Comparison of ENCODE assay signal across 15 cellular contexts in genomic region chr2:74741076-74741460, GRCh38.
DNase-seq lines count a peak whose midpoint lies in the region; ATAC-seq lines count a peak whose summit lies in the region.
"Had no signal": no experiment of that assay in that cellular context is flagged by ENCODE, and none has a peak within 500 bp of the region (broad histone marks: within the 10 kb centered on the region; RNA-seq: fewer than 3 reads in every experiment).

No MANE protein-coding gene starts in this region.

- intact Hi-C loops in dendritic cell treated with granulocyte-macrophage colony-stimulating factor and Interleukin-4, amounts not matched to agents 40 ng/mL and 50 ng/mL, for 4 days (cut with micrococcal nuclease): no loop called here

- peak; percentile 49 for DNase-seq in 8988T
- DNase-seq in stimulated activated CD4-positive, alpha-beta T cell treated with anti-CD3 and anti-CD28 coated beads, Interleukin-1b, Interleukin-23, amount 100 ng/mL, for 48 hours: no peak
- no peak for DNase-seq in medulla oblongata (ENCODE audit: extremely low spot score)
- DNase-seq in activated naive CD8-positive, alpha-beta T cell treated with anti-CD3 and anti-CD28 coated beads for 36 hours: no peak
- DNase-seq: GF-D8, NCI-H1694 had no signal

- H3K9me3 ChIP-seq in HUES48 (ENCODE audit: control insufficient read depth, insufficient read depth, low read length) (peaks cover 12% of the 10 kb centered on the region), mucosa of rectum (ENCODE audit: control insufficient read depth in 2 of 2, low read length in 2 of 2) (no peaks in the 10 kb centered on the region)

- no peak for ATAC-seq in HG03196 (IDR thresholded peaks at IDR 0.05; ENCODE audit: unreplicated experiment)

- H3K36me3 ChIP-seq in HUES48 (ENCODE audit: control insufficient read depth, insufficient read depth, low read length): no peaks in the 10 kb centered on the region
- no peaks in the 10 kb centered on the region for H3K36me3 ChIP-seq in mucosa of rectum (ENCODE audit: control insufficient read depth in 2 of 2, insufficient read depth in 2 of 2, low read length in 2 of 2)
- H3K36me3 ChIP-seq: heart right ventricle had no signal

- H3K4me3 ChIP-seq in HUES48 (ENCODE audit: low read depth, low read length) (no peak overlapping the region), mucosa of rectum (ENCODE audit: low read length in 2 of 2) (no peak overlapping the region)
- H3K4me3 ChIP-seq: dorsolateral prefrontal cortex, heart right ventricle had no signal

- H3K9ac ChIP-seq in HUES48 (ENCODE audit: low read depth, low read length): no peak overlapping the region
- peak overlapping the region in 1 of 2 donors; percentile 13 for H3K9ac ChIP-seq in mucosa of rectum (ENCODE audit: low read depth in 1 of 2, low read length in 2 of 2)

- peaks cover 15% of the 10 kb centered on the region for H3K4me1 ChIP-seq in HUES48 (ENCODE audit: control insufficient read depth, insufficient read depth, low read length)
- H3K4me1 ChIP-seq in mucosa of rectum (ENCODE audit: control insufficient read depth in 2 of 2, insufficient read depth in 2 of 2, low read length in 2 of 2): peaks cover 16 to 26% of the 10 kb centered on the region in 2 donors

- peaks cover 16% of the 10 kb centered on the region for H3K9me3 Mint-ChIP-seq in dendritic cell treated with granulocyte-macrophage colony-stimulating factor and Interleukin-4, amounts not matched to agents 40 ng/mL and 50 ng/mL, for 4 days
- peaks cover 9% of the 10 kb centered on the region for H3K9me3 Mint-ChIP-seq in activated naive CD8-positive, alpha-beta T cell treated with anti-CD3 and anti-CD28 coated beads for 36 hours

- H3K27me3 ChIP-seq in HUES48 (ENCODE audit: control insufficient read depth, insufficient read depth, low read length) (no peaks in the 10 kb centered on the region), mucosa of rectum (ENCODE audit: control insufficient read depth in 2 of 2, insufficient read depth in 2 of 2, low read length in 2 of 2) (no peaks in the 10 kb centered on the region)

- no peaks in the 10 kb centered on the region for H3K27me3 Mint-ChIP-seq in dendritic cell treated with granulocyte-macrophage colony-stimulating factor and Interleukin-4, amounts not matched to agents 40 ng/mL and 50 ng/mL, for 4 days
- H3K27me3 Mint-ChIP-seq in activated naive CD8-positive, alpha-beta T cell treated with anti-CD3 and anti-CD28 coated beads for 36 hours: peaks cover 4% of the 10 kb centered on the region

- H3K36me3 Mint-ChIP-seq in dendritic cell treated with granulocyte-macrophage colony-stimulating factor and Interleukin-4, amounts not matched to agents 40 ng/mL and 50 ng/mL, for 4 days (ENCODE audit: low read depth): peaks cover 7% of the 10 kb centered on the region
- H3K36me3 Mint-ChIP-seq in activated naive CD8-positive, alpha-beta T cell treated with anti-CD3 and anti-CD28 coated beads for 36 hours: peaks cover 3% of the 10 kb centered on the region

- peak overlapping the region; percentile 11 for H3K27ac Mint-ChIP-seq in dendritic cell treated with granulocyte-macrophage colony-stimulating factor and Interleukin-4, amounts not matched to agents 40 ng/mL and 50 ng/mL, for 4 days
- H3K27ac Mint-ChIP-seq in activated naive CD8-positive, alpha-beta T cell treated with anti-CD3 and anti-CD28 coated beads for 36 hours: no peak overlapping the region
- H3K27ac Mint-ChIP-seq: activated naive CD8-positive, alpha-beta T cell; mesothelial cell of epicardium; T-helper 1 cell treated with Interleukin-12 subunit alpha and Interleukin-12 subunit beta and Interleukin-4 antibody, amounts not matched to agents 30 μg/mL and 1 μg/mL, for 36 hours had no signal

- peaks cover 25% of the 10 kb centered on the region for H3K4me1 Mint-ChIP-seq in dendritic cell treated with granulocyte-macrophage colony-stimulating factor and Interleukin-4, amounts not matched to agents 40 ng/mL and 50 ng/mL, for 4 days (ENCODE audit: low read depth)
- H3K4me1 Mint-ChIP-seq in activated naive CD8-positive, alpha-beta T cell treated with anti-CD3 and anti-CD28 coated beads for 36 hours: no peaks in the 10 kb centered on the region

- H3K4me3 Mint-ChIP-seq in dendritic cell treated with granulocyte-macrophage colony-stimulating factor and Interleukin-4, amounts not matched to agents 40 ng/mL and 50 ng/mL, for 4 days: no peak overlapping the region
- H3K4me3 Mint-ChIP-seq in activated naive CD8-positive, alpha-beta T cell treated with anti-CD3 and anti-CD28 coated beads for 36 hours: no peak overlapping the region
- H3K4me3 Mint-ChIP-seq: activated naive CD8-positive, alpha-beta T cell; mesothelial cell of epicardium; T-helper 1 cell treated with Interleukin-12 subunit alpha and Interleukin-12 subunit beta and Interleukin-4 antibody, amounts not matched to agents 30 μg/mL and 1 μg/mL, for 36 hours had no signal

- H3K27ac ChIP-seq in HUES48 (ENCODE audit: low read depth, low read length) (peak overlapping the region; percentile 3), mucosa of rectum (ENCODE audit: low read depth in 2 of 2, low read length in 2 of 2) (peak overlapping the region; percentile 64 to 71)
- H3K27ac ChIP-seq: dorsolateral prefrontal cortex had no signal
